30 cellular contexts compared by ENCODE assay signal in genomic region chr14:35576260-35576659, GRCh38. TPM values are rescaled to one million over a fixed set of nuclear protein-coding genes. Genes with fewer than 3 reads are reported as not detected.
DNase-seq lines count a peak whose midpoint lies in the region; ATAC-seq and TF ChIP-seq lines count a peak whose summit lies in the region.
"Had no signal": no experiment of that assay in that cellular context is flagged by ENCODE, and none has a peak within 500 bp of the region (broad histone marks: within the 10 kb centered on the region; RNA-seq: fewer than 3 reads in every experiment).

No MANE protein-coding gene starts in this region.

- H3K9ac ChIP-seq in GM23248 = no peak overlapping the region

- no peaks in the 10 kb centered on the region for H3K9me2 ChIP-seq in GM23248 (ENCODE audit: insufficient read depth)

- no peak overlapping the region for H3K4me2 ChIP-seq in GM23248 (ENCODE audit: unreplicated experiment)

- H3K4me1 ChIP-seq in GM23248 (ENCODE audit: insufficient read depth) = no peaks in the 10 kb centered on the region
- no peaks in the 10 kb centered on the region for H3K4me1 ChIP-seq in gastroesophageal sphincter
- H3K4me1 ChIP-seq: Caco-2, Peyer's patch had no signal

- in situ Hi-C loops in GM23248 (cut with MboI) = no loop called here

- H4K20me1 ChIP-seq in GM23248 (ENCODE audit: insufficient read depth) = no peaks in the 10 kb centered on the region

- DNase-seq in GM23248 (peak; percentile 6), NCI-H69 (lab: John Stamatoyannopoulos, UW) (peak; percentile 50), choroid plexus epithelial cell (ENCODE audit: low read depth) (peak; percentile 34), iris pigment epithelial cell (ENCODE audit: low read depth) (peak; percentile 39), hepatic stellate cell (ENCODE audit: low spot score) (no peak)
- DNase-seq: activated CD4-positive, alpha-beta T cell treated with anti-CD3 and anti-CD28 coated beads for 48 hours; activated naive CD4-positive, alpha-beta T cell treated with anti-CD3 and anti-CD28 coated beads, Interleukin-2, amount 50 U/mL, for 16 hours; amniotic stem cell; Caco-2; DMS79 treated with DMSO at 0.1 percent for 48 hours; effector memory CD4-positive, alpha-beta T cell; mesenchymal stem cell; nephron progenitor cell; Peyer's patch; SHP77 treated with DMSO at 0.1 percent for 48 hours; stimulated activated naive CD8-positive, alpha-beta T cell treated with anti-CD3 and anti-CD28 coated beads, Interleukin-15, amount 100 ng/mL, for 72 hours; T1000 had no signal

- TF ChIP-seq CTCF in choroid plexus epithelial cell (conservative IDR thresholded peaks at IDR 0.05; ENCODE audit: low read depth, low read length) (no peak), gastroesophageal sphincter (IDR thresholded peaks at IDR 0.05) (no peak)

- H3K4me3 ChIP-seq in GM23248 = no peak overlapping the region
- H3K4me3 ChIP-seq in choroid plexus epithelial cell (ENCODE audit: low read depth, low read length) = no peak overlapping the region
- H3K4me3 ChIP-seq in gastroesophageal sphincter = no peak overlapping the region
- H3K4me3 ChIP-seq: coronary artery, Peyer's patch, thoracic aorta had no signal

- no peaks in the 10 kb centered on the region for H3F3A ChIP-seq in GM23248 (ENCODE audit: insufficient read depth)

- ATAC-seq in GM18498 (IDR thresholded peaks at IDR 0.05; ENCODE audit: unreplicated experiment) = no peak
- ATAC-seq in HG03442 (IDR thresholded peaks at IDR 0.05; ENCODE audit: unreplicated experiment) = no peak
- ATAC-seq in gastroesophageal sphincter = no peak
- ATAC-seq: esophagus mucosa; left lobe of liver; stimulated activated naive CD8-positive, alpha-beta T cell treated with anti-CD3 and anti-CD28 coated beads, Interleukin-15, amount 100 ng/mL, for 72 hours had no signal

- H3K27me3 ChIP-seq in GM23248 (replicated peaks; ENCODE audit: insufficient read depth) = no peaks in the 10 kb centered on the region
- no peaks in the 10 kb centered on the region for H3K27me3 ChIP-seq in gastroesophageal sphincter
- H3K27me3 ChIP-seq: Peyer's patch had no signal

- TF ChIP-seq POLR2A in gastroesophageal sphincter (IDR thresholded peaks at IDR 0.05) = no peak

- H3K36me3 ChIP-seq in GM23248 (ENCODE audit: low read depth) (peaks cover 7% of the 10 kb centered on the region; the same call in 1 of the 2 replicates), gastroesophageal sphincter (peaks cover 0 to 31% of the 10 kb centered on the region in 2 donors)
- H3K36me3 ChIP-seq: Peyer's patch had no signal

- no peak overlapping the region for H3K27ac ChIP-seq in GM23248
- H3K27ac ChIP-seq in gastroesophageal sphincter = no peak overlapping the region
- H3K27ac ChIP-seq: C4-2B, coronary artery, Peyer's patch, thoracic aorta, VCaP had no signal

- TF ChIP-seq EP300 in gastroesophageal sphincter (IDR thresholded peaks at IDR 0.05) = no peak

- no peaks in the 10 kb centered on the region for H3K79me2 ChIP-seq in GM23248 (ENCODE audit: insufficient read depth)

- no peak overlapping the region for H2AFZ ChIP-seq in GM23248

- no peaks in the 10 kb centered on the region for H3K9me3 ChIP-seq in GM23248 (ENCODE audit: low read depth)
- no peaks in the 10 kb centered on the region for H3K9me3 ChIP-seq in gastroesophageal sphincter
- H3K9me3 ChIP-seq: Caco-2, Peyer's patch, thoracic aorta had no signal

RNA-seq across cellular contexts. Expression of gene INSM2, which starts 42.3 kb away (rescaled TPM):
- not detected in 2 replicates for total RNA-seq in GM23248 (2014; rRNA removed; shearing (Covaris generic))
- not detected in 2 replicates for polyA plus RNA-seq in GM23248 (2016; fragmentation: Nextera tagmentation; extraction: Ambion mirVana)
- total RNA-seq in gastroesophageal sphincter = under 1 TPM in 1 of 4 donors, not detected in 3; 0.23 TPM
- total RNA-seq: activated T-helper 2 cell treated with anti-CD3 and anti-CD28 coated beads, Interferon-gamma antibody, Interleukin-2, Interleukin-4, amounts not matched to agents 10 μg/mL and 5 μg/mL and 100 μg/mL, durations not matched to agents 14 hours and 24 hours and 36 hours; Caco-2; esophagus mucosa; left lobe of liver; NCI-H460; osteocyte; Peyer's patch; thoracic aorta had no signal
- polyA plus RNA-seq: urinary bladder had no signal
